ENCODE assay signal across 9 cellular contexts in genomic region chr5:59496524-59497134, GRCh38.
DNase-seq lines count a peak whose midpoint lies in the region; ATAC-seq, FAIRE-seq and TF ChIP-seq lines count a peak whose summit lies in the region.
"Had no signal": no experiment of that assay in that cellular context is flagged by ENCODE, and none has a peak within 500 bp of the region (broad histone marks: within the 10 kb centered on the region; RNA-seq: fewer than 3 reads in every experiment).

No MANE protein-coding gene starts in this region.

- no peak overlapping the region for H3K9ac ChIP-seq in KMS-11
- no peak overlapping the region for H3K9ac ChIP-seq in endothelial cell of umbilical vein (replicated peaks; ENCODE audit: extremely low read depth, insufficient read depth, low read length)

- ATAC-seq in upper lobe of left lung (ENCODE audit: low FRiP score in 2 of 2) (no peak), GM21390 (IDR thresholded peaks at IDR 0.05; ENCODE audit: unreplicated experiment) (no peak)

- DNase-seq in A673 (ENCODE audit: low spot score), result peak; percentile 60
- peak; percentile 11 for DNase-seq in endothelial cell of umbilical vein (ENCODE audit: low read depth, low spot score)
- DNase-seq in upper lobe of left lung, result no peak
- DNase-seq in immature natural killer cell, result no peak
- no peak for DNase-seq in GOT3 (lab: John Stamatoyannopoulos, UW)

- TF ChIP-seq CTCF in A673 (conservative IDR thresholded peaks at IDR 0.05; ENCODE audit: low read depth, low read length) (peak; percentile 71), GM12872 (IDR thresholded peaks at IDR 0.05; ENCODE audit: insufficient read depth, low read depth, low read length) (peak; percentile 75), KMS-11 (conservative IDR thresholded peaks at IDR 0.05; ENCODE audit: low read depth, low read length) (peak; percentile 90), endothelial cell of umbilical vein (IDR thresholded peaks at IDR 0.05; ENCODE audit: extremely low read depth in 1 of 2, insufficient read depth in 1 of 2, low read depth in 1 of 2, low read length in 2 of 2) (peak; percentile 43 to 50), upper lobe of left lung (IDR thresholded peaks at IDR 0.05) (peak in 1 of 6 experiments; percentile 20)

- H3K79me2 ChIP-seq in KMS-11 (ENCODE audit: insufficient read depth, low read depth) (no peaks in the 10 kb centered on the region), endothelial cell of umbilical vein (ENCODE audit: control insufficient read depth, insufficient read depth, low read length) (no peaks in the 10 kb centered on the region)

- no peaks in the 10 kb centered on the region for H3K4me1 Mint-ChIP-seq in immature natural killer cell

- no peak for TF ChIP-seq EP300 in upper lobe of left lung (IDR thresholded peaks at IDR 0.05)

- TF ChIP-seq POLR2A in endothelial cell of umbilical vein (IDR thresholded peaks at IDR 0.05; ENCODE audit: low read depth, low read length) (no peak), upper lobe of left lung (IDR thresholded peaks at IDR 0.05) (no peak)

- H3K36me3 ChIP-seq in A673 (ENCODE audit: insufficient read depth, low read length, poor library complexity, severe bottlenecking) (no peaks in the 10 kb centered on the region), KMS-11 (ENCODE audit: insufficient read depth) (no peaks in the 10 kb centered on the region), endothelial cell of umbilical vein (ENCODE audit: control insufficient read depth in 2 of 2, extremely low read depth in 1 of 2, insufficient read depth in 2 of 2, low read length in 2 of 2) (no peaks in the 10 kb centered on the region), upper lobe of left lung (no peaks in the 10 kb centered on the region)

- 92% methylated on average over 14 to 17 of the region's 17 CpGs for WGBS in upper lobe of left lung, 2 donors

- peaks cover 0 to 4% (median 3%) of the 10 kb centered on the region in 3 donors for H3K27me3 Mint-ChIP-seq in immature natural killer cell (ENCODE audit: low read depth in 3 of 3)

- peak overlapping the region; percentile 0; the same call in 1 of the 2 replicates for H2AFZ ChIP-seq in KMS-11 (ENCODE audit: low read depth)
- no peak overlapping the region for H2AFZ ChIP-seq in endothelial cell of umbilical vein (ENCODE audit: low read depth, low read length)

- no peaks in the 10 kb centered on the region for H3K36me3 Mint-ChIP-seq in immature natural killer cell

- POLR2A ChIA-PET in A673 (lab: Charles Lee; ENCODE audit: low non-redundant PET), result no interaction called here
- POLR2A ChIA-PET in endothelial cell of umbilical vein (lab: Charles Lee), result no interaction called here

- H3K27ac ChIP-seq in A673 (ENCODE audit: low read depth, low read length, poor library complexity, severe bottlenecking) (no peak overlapping the region), KMS-11 (no peak overlapping the region), endothelial cell of umbilical vein (ENCODE audit: insufficient read depth, low read depth, low read length) (no peak overlapping the region), upper lobe of left lung (no peak overlapping the region)

- H3K9me1 ChIP-seq in endothelial cell of umbilical vein (replicated peaks; ENCODE audit: control insufficient read depth, extremely low read depth, insufficient read depth, low read length), result no peaks in the 10 kb centered on the region

- H3K4me2 ChIP-seq in KMS-11 (0 out of 2 replicates have a peak overlapping the region, but pooled peaks have one; percentile 0), endothelial cell of umbilical vein (ENCODE audit: insufficient read depth, low read length) (no peak overlapping the region)

- H3K27ac Mint-ChIP-seq in immature natural killer cell, result no peak overlapping the region

- intact Hi-C loops in A673 (cut with micrococcal nuclease; ENCODE audit: unreplicated experiment) (loop anchor here (5.0 to 10.0 kb wide), 2 partner anchors 104 to 302 kb away; no protein-coding TSS in a partner anchor), endothelial cell of umbilical vein (cut with micrococcal nuclease) (loop anchor here (2.0 kb wide), 1 partner anchor 106 kb away; no protein-coding TSS in a partner anchor)

- dilution Hi-C loops in endothelial cell of umbilical vein (cut with MboI; ENCODE audit: extremely low pct_ligation_motif_present, low sequenced_read_pairs), result no loop called here

- H3K4me3 Mint-ChIP-seq in immature natural killer cell, result no peak overlapping the region

- FAIRE-seq in endothelial cell of umbilical vein (lab: Jason Lieb, UNC), result peak; percentile 18
- FAIRE-seq: islet of Langerhans had no signal

- CTCF ChIA-PET in A673 (lab: Charles Lee), result no interaction called here
- CTCF ChIA-PET in endothelial cell of umbilical vein (lab: Charles Lee), result interaction anchor here (0.6 to 3.1 kb wide), 14 partner anchors 8 to 308 kb away, joined by 3 to 20 read pairs (median 4); no protein-coding TSS in a partner anchor

- H3K9me3 ChIP-seq in A673 (ENCODE audit: low read depth, low read length, poor library complexity, severe bottlenecking) (no peaks in the 10 kb centered on the region), endothelial cell of umbilical vein (replicated peaks; ENCODE audit: control insufficient read depth, insufficient read depth, low read length) (no peaks in the 10 kb centered on the region), upper lobe of left lung (no peaks in the 10 kb centered on the region)

- no TSS peak for BruUV-seq in A673 (replicated peaks; lab: Mats Ljungman, UMichigan)
- no TSS peak for BruUV-seq in endothelial cell of umbilical vein (replicated peaks; lab: Mats Ljungman, UMichigan)

- peaks cover 32% of the 10 kb centered on the region for H3K27me3 ChIP-seq in A673 (replicated peaks; ENCODE audit: insufficient read depth, low read depth, low read length, poor library complexity)
- no peaks in the 10 kb centered on the region for H3K27me3 ChIP-seq in KMS-11 (ENCODE audit: insufficient read depth, low read depth)
- H3K27me3 ChIP-seq in endothelial cell of umbilical vein (ENCODE audit: control insufficient read depth in 2 of 2, insufficient read depth in 2 of 2, low read length in 2 of 2), result peaks cover 0 to 2% of the 10 kb centered on the region in 2 experiments
- no peaks in the 10 kb centered on the region for H3K27me3 ChIP-seq in upper lobe of left lung

- H3K4me3 ChIP-seq in A673 (ENCODE audit: low read depth, low read length, poor library complexity, severe bottlenecking), result no peak overlapping the region
- H3K4me3 ChIP-seq in KMS-11 (IDR thresholded peaks at IDR 0.05; ENCODE audit: insufficient read depth, low read depth, low read length), result no peak overlapping the region
- H3K4me3 ChIP-seq in endothelial cell of umbilical vein (replicated peaks in 1 of 3; ENCODE audit: insufficient read depth in 1 of 3, low read depth in 1 of 3, low read length in 3 of 3), result no peak overlapping the region
- no peak overlapping the region for H3K4me3 ChIP-seq in upper lobe of left lung

- no peaks in the 10 kb centered on the region for H3K9me3 Mint-ChIP-seq in immature natural killer cell

- H3K4me1 ChIP-seq in A673 (ENCODE audit: insufficient read depth, low read length, poor library complexity, severe bottlenecking) (no peaks in the 10 kb centered on the region), KMS-11 (ENCODE audit: low read depth, poor library complexity, severe bottlenecking) (peaks cover 8% of the 10 kb centered on the region), endothelial cell of umbilical vein (ENCODE audit: control insufficient read depth, extremely low read depth, insufficient read depth, low read length) (no peaks in the 10 kb centered on the region), upper lobe of left lung (no peaks in the 10 kb centered on the region)

- H4K20me1 ChIP-seq in KMS-11 (ENCODE audit: insufficient read depth), result no peaks in the 10 kb centered on the region
- peaks cover 3% of the 10 kb centered on the region for H4K20me1 ChIP-seq in endothelial cell of umbilical vein (replicated peaks; ENCODE audit: control insufficient read depth, extremely low read depth, insufficient read depth, low read length)

TF ChIP-seq in endothelial cell of umbilical vein, 7 proteins besides CTCF, POLR2A, EP300 and RAD21:
- no peak for TF ChIP-seq EZH2 (IDR thresholded peaks at IDR 0.05; ENCODE audit: borderline replicate concordance, low read depth, low read length, severe bottlenecking)
- no peak for TF ChIP-seq MAX (IDR thresholded peaks at IDR 0.05; ENCODE audit: insufficient read depth, insufficient read length)
- no peak for TF ChIP-seq JUN (IDR thresholded peaks at IDR 0.05; ENCODE audit: borderline replicate concordance, insufficient read depth, insufficient read length, low read depth)
- no peak for TF ChIP-seq FOS (IDR thresholded peaks at IDR 0.05; ENCODE audit: borderline replicate concordance, insufficient read depth, low read length)
- TF ChIP-seq POLR2AphosphoS5 (IDR thresholded peaks at IDR 0.05; ENCODE audit: insufficient read depth, low read depth, low read length), result no peak
- TF ChIP-seq MYC (IDR thresholded peaks at IDR 0.05; ENCODE audit: low read depth, low read length), result no peak
- no peak for TF ChIP-seq GATA2 (IDR thresholded peaks at IDR 0.05; ENCODE audit: insufficient read depth, insufficient read length, low read depth, low read length)

Comparison
In these comparisons a context has a peak if more than half of its experiments do, and no peak if none do; other contexts are left out.
1. DNase-seq: peak in A673 (single experiment) and endothelial cell of umbilical vein (single experiment); none in upper lobe of left lung (0 of 2), immature natural killer cell (0 of 3) and GOT3 (single experiment).